ENCODE assay signal across 9 cellular contexts in genomic region chr9:132575005-132575609, GRCh38. TPM values are rescaled to one million over a fixed set of nuclear protein-coding genes. Genes with fewer than 3 reads are reported as not detected.
DNase-seq lines count a peak whose midpoint lies in the region; ATAC-seq and TF ChIP-seq lines count a peak whose summit lies in the region.
"Had no signal": no experiment of that assay in that cellular context is flagged by ENCODE, and none has a peak within 500 bp of the region (broad histone marks: within the 10 kb centered on the region; RNA-seq: fewer than 3 reads in every experiment).

No MANE protein-coding gene starts in this region.

- H3K36me3 ChIP-seq in CD8-positive, alpha-beta memory T cell (ENCODE audit: insufficient read depth, low read length) = no peaks in the 10 kb centered on the region

- no peak overlapping the region for H3K4me3 ChIP-seq in CD8-positive, alpha-beta memory T cell (ENCODE audit: low read length)
- H3K4me3 ChIP-seq: skin epidermis had no signal

- POLR2A ChIA-PET in CD8-positive, alpha-beta memory T cell (lab: Charles Lee) = no interaction called here

- H3K9me3 Mint-ChIP-seq in CD8-positive, alpha-beta memory T cell = no peaks in the 10 kb centered on the region
- H3K9me3 Mint-ChIP-seq in activated T-cell treated with anti-CD3 and anti-CD28 coated beads, Interleukin-2, amount 50 U/mL, for 24 hours = no peaks in the 10 kb centered on the region
- no peaks in the 10 kb centered on the region for H3K9me3 Mint-ChIP-seq in osteocyte (ENCODE audit: unreplicated experiment)

- H3K4me1 Mint-ChIP-seq in CD8-positive, alpha-beta memory T cell = peaks cover 0 to 1% (median 0%) of the 10 kb centered on the region in 3 donors
- H3K4me1 Mint-ChIP-seq in activated T-cell treated with anti-CD3 and anti-CD28 coated beads, Interleukin-2, amount 50 U/mL, for 24 hours (ENCODE audit: low read depth) = peaks cover 1% of the 10 kb centered on the region
- H3K4me1 Mint-ChIP-seq in osteocyte (ENCODE audit: unreplicated experiment) = no peaks in the 10 kb centered on the region

- no peaks in the 10 kb centered on the region for H3K36me3 Mint-ChIP-seq in CD8-positive, alpha-beta memory T cell
- H3K36me3 Mint-ChIP-seq in activated T-cell treated with anti-CD3 and anti-CD28 coated beads, Interleukin-2, amount 50 U/mL, for 24 hours (ENCODE audit: low read depth) = no peaks in the 10 kb centered on the region
- H3K36me3 Mint-ChIP-seq in osteocyte (ENCODE audit: unreplicated experiment) = no peaks in the 10 kb centered on the region

- no peaks in the 10 kb centered on the region for H3K4me1 ChIP-seq in CD8-positive, alpha-beta memory T cell (ENCODE audit: insufficient read depth, low read length)

- TF ChIP-seq CTCF in osteocyte (IDR thresholded peaks at IDR 0.05) = peak; percentile 93

- H3K27ac Mint-ChIP-seq in CD8-positive, alpha-beta memory T cell = no peak overlapping the region
- no peak overlapping the region for H3K27ac Mint-ChIP-seq in activated T-cell treated with anti-CD3 and anti-CD28 coated beads, Interleukin-2, amount 50 U/mL, for 24 hours
- H3K27ac Mint-ChIP-seq in osteocyte (ENCODE audit: unreplicated experiment) = no peak overlapping the region

- peaks cover 52 to 66% of the 10 kb centered on the region in 2 donors for H3K27me3 Mint-ChIP-seq in CD8-positive, alpha-beta memory T cell
- peaks cover 67% of the 10 kb centered on the region for H3K27me3 Mint-ChIP-seq in activated T-cell treated with anti-CD3 and anti-CD28 coated beads, Interleukin-2, amount 50 U/mL, for 24 hours
- peaks cover 53% of the 10 kb centered on the region for H3K27me3 Mint-ChIP-seq in osteocyte (ENCODE audit: unreplicated experiment)

- H3K27me3 ChIP-seq in CD8-positive, alpha-beta memory T cell (ENCODE audit: insufficient read depth, low read length, poor library complexity, severe bottlenecking) = peaks cover 35% of the 10 kb centered on the region

- no peak overlapping the region for H3K4me3 Mint-ChIP-seq in CD8-positive, alpha-beta memory T cell
- no peak overlapping the region for H3K4me3 Mint-ChIP-seq in activated T-cell treated with anti-CD3 and anti-CD28 coated beads, Interleukin-2, amount 50 U/mL, for 24 hours
- no peak overlapping the region for H3K4me3 Mint-ChIP-seq in osteocyte (ENCODE audit: unreplicated experiment)

- no peak for ATAC-seq in GM18511 (IDR thresholded peaks at IDR 0.05; ENCODE audit: unreplicated experiment)

- peak in 4 of 5 donors; percentile 27 to 60 (median 40) for DNase-seq in CD8-positive, alpha-beta memory T cell
- DNase-seq in HCEC 1CT (peak; percentile 70), NCI-H69 (lab: John Stamatoyannopoulos, UW) (peak; percentile 92), fibroblast of the conjunctiva (ENCODE audit: low read depth) (peak; percentile 40), osteocyte (ENCODE audit: extremely low spot score, unreplicated experiment) (peak; percentile 92), cortex of kidney (lab: John Stamatoyannopoulos, UW) (no peak)
- DNase-seq in activated T-cell treated with anti-CD3 and anti-CD28 coated beads, Interleukin-2, amount 50 U/mL, for 24 hours = peak; percentile 56

- H3K9me3 ChIP-seq in CD8-positive, alpha-beta memory T cell (ENCODE audit: low read length) = no peaks in the 10 kb centered on the region

- no peak overlapping the region for H3K27ac ChIP-seq in CD8-positive, alpha-beta memory T cell (ENCODE audit: low read depth, low read length)
- H3K27ac ChIP-seq: skin epidermis had no signal

- CTCF ChIA-PET in CD8-positive, alpha-beta memory T cell (lab: Charles Lee) = interaction anchor here (1.7 kb wide), 1 partner anchor 165 kb away, joined by 4 read pairs; the partner anchor contains the start of gene CFAP77

RNA-seq across cellular contexts. Expression of gene BARHL1, which starts 7.3 kb away (rescaled TPM):
- not detected for total RNA-seq in CD8-positive, alpha-beta memory T cell
- polyA plus RNA-seq in CD8-positive, alpha-beta memory T cell = not detected
- total RNA-seq in osteocyte = not detected in 2 replicates
